ENCODE assay signal across 8 cellular contexts in the genomic region with DNA sequence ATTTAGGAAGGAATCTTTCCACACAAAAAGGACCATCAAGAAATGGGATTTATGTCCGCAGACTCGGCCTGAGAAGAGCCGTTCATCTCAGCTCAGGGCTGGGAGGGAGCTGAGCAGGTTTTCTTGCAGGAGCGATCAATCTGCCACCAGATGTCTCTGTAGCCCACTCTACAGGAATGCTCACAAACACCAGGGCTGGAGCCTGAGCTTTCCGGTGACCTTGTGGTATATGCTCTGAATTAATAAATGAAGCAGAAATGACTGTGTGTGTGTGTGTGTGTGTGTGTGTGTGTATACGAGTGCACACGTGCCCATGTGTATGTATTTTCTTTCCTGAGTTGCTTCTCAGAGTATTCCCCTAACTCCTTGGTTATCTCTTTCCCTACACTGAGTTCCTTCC. TPM values are rescaled to one million over a fixed set of nuclear protein-coding genes. Genes with fewer than 3 reads are reported as not detected.
A peak's percentile ranks its signal among the peaks of the same experiment; 100 is the strongest.
DNase-seq lines count a peak whose midpoint lies in the region; ATAC-seq, FAIRE-seq and TF ChIP-seq lines count a peak whose summit lies in the region.

No MANE protein-coding gene starts in this region.

- H3K9me3 ChIP-seq in right lobe of liver = no peaks in the 10 kb centered on the region
- H3K9me3 ChIP-seq in upper lobe of right lung = no peaks in the 10 kb centered on the region

- TF ChIP-seq POLR2A in right lobe of liver (IDR thresholded peaks at IDR 0.05) = no peak

- 25% methylated on average over 7 of the region's 7 CpGs for WGBS in right lobe of liver (ENCODE audit: insufficient coverage, low coverage, low lambda C conversion rate, missing lambda C conversion rate)

- H3K4me3 ChIP-seq in GM12865 (ENCODE audit: low read depth, low read length) = no peak overlapping the region
- no peak overlapping the region for H3K4me3 ChIP-seq in right lobe of liver
- H3K4me3 ChIP-seq in upper lobe of right lung = no peak overlapping the region

- H3K4me1 ChIP-seq in right lobe of liver = no peaks in the 10 kb centered on the region
- peaks cover 11% of the 10 kb centered on the region for H3K4me1 ChIP-seq in upper lobe of right lung

- FAIRE-seq in RCC 7860 (lab: Jason Lieb, UNC) = no peak

- TF ChIP-seq CTCF in GM12865 (IDR thresholded peaks at IDR 0.05; ENCODE audit: insufficient read depth, low read depth, low read length, missing control alignments) (peak; percentile 47), right lobe of liver (IDR thresholded peaks at IDR 0.05) (peak; percentile 47 to 65 (median 58)), upper lobe of right lung (IDR thresholded peaks at IDR 0.05) (peak; percentile 47)

- DNase-seq in AG08395 (ENCODE audit: low spot score) = peak; percentile 68
- peak; percentile 79 for DNase-seq in GM12865 (ENCODE audit: low read depth)
- peak; percentile 31 for DNase-seq in HuH-7.5 (ENCODE audit: low spot score)
- DNase-seq in RCC 7860 (ENCODE audit: low spot score) = peak; percentile 26
- DNase-seq in dedifferentiated amniotic fluid mesenchymal stem cell (ENCODE audit: extremely low spot score) = peak; percentile 63
- DNase-seq in right lobe of liver = peak in 1 of 3 donors; percentile 41
- DNase-seq in upper lobe of right lung = no peak

- H3K27me3 ChIP-seq in right lobe of liver (no peaks in the 10 kb centered on the region), upper lobe of right lung (no peaks in the 10 kb centered on the region)

- intact Hi-C loops in right lobe of liver (cut with DNase I) (no loop called here), upper lobe of right lung (cut with DNase I) (no loop called here)

- ATAC-seq in right lobe of liver = peak; percentile 85 to 94 (median 91)
- peak; percentile 81 for ATAC-seq in upper lobe of right lung
- ATAC-seq in HG03378 (IDR thresholded peaks at IDR 0.05; ENCODE audit: unreplicated experiment) = no peak

- H3K27ac ChIP-seq in right lobe of liver (no peak overlapping the region), upper lobe of right lung (no peak overlapping the region)

- no peaks in the 10 kb centered on the region for H3K36me3 ChIP-seq in right lobe of liver
- peaks cover 13% of the 10 kb centered on the region for H3K36me3 ChIP-seq in upper lobe of right lung

RNA-seq across cellular contexts. Expression of gene CD83, which starts 12.0 kb away (rescaled TPM):
- total RNA-seq in right lobe of liver (1 to 10 TPM in 4 of 6 experiments, under 1 TPM in 2; 0.32 to 5.2 (median 1.1) TPM), upper lobe of right lung (26.0 TPM)
